In the genomic region with DNA sequence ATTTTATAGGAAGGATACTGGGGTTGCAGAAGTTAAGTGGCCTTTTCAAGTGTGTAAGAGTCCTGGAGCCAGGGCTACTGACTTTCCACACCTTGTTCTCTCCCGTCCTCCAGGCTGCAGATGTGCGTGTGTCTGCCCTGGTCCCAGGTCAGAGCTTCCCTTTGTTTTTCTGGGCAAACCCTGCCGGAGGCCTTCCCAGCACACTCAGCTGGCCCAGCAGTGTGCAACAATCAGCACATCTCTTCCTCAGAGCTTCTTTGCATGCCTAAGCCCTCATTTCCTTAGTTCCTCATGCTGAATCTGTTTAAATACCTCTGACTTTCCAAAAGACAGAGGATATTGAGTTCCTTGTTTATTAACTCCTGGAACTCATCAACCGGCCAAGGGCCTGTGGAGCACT, we compare ENCODE assay signal across 21 cellular contexts.
"Had no signal": no experiment of that assay in that cellular context is flagged by ENCODE, and none has a peak within 500 bp of the region (broad histone marks: within the 10 kb centered on the region; RNA-seq: fewer than 3 reads in every experiment).

No MANE protein-coding gene starts in this region.

- H3K4me3 Mint-ChIP-seq: activated CD4-positive, alpha-beta T cell treated with anti-CD3 and anti-CD28 coated beads, Interleukin-2, amount 10 ng/mL, durations not matched to agents 7 days and 5 days; activated naive CD8-positive, alpha-beta T cell; activated T-cell treated with anti-CD3 and anti-CD28 coated beads, Interleukin-2, amount 50 U/mL, for 72 hours had no signal

- H3K27me3 ChIP-seq: colonic mucosa, tibial nerve had no signal

- DNase-seq: activated CD4-positive, alpha-beta T cell treated with anti-CD3 and anti-CD28 coated beads, Interleukin-2, amount 10 ng/mL, durations not matched to agents 7 days and 5 days; activated CD4-positive, CD25-positive, alpha-beta regulatory T cell; activated CD8-positive, alpha-beta memory T cell treated with anti-CD3 and anti-CD28 coated beads, Interleukin-2, amount 50 U/mL, for 48 hours; activated gamma-delta T cell treated with Interleukin-2 at 50 U/mL for 16 hours; activated T-cell treated with anti-CD3 and anti-CD28 coated beads, Interleukin-2, amount 50 U/mL, for 72 hours; amniotic stem cell; caudate nucleus; colonic mucosa; effector CD4-positive, alpha-beta T cell; foreskin keratinocyte; glutamatergic neuron; hypothalamus; lower lobe of right lung; midbrain; nucleus accumbens; stimulated activated CD4-positive, alpha-beta T cell treated with anti-CD3 and anti-CD28 coated beads, Interleukin-15, amount 100 ng/mL, for 24 hours; stimulated activated CD4-positive, alpha-beta T cell treated with anti-CD3 and anti-CD28 coated beads, Interleukin-4, amount 100 ng/mL, for 1 hour; stimulated activated naive CD4-positive, alpha-beta T cell; substantia nigra had no signal

- ATAC-seq: activated T-cell treated with anti-CD3 and anti-CD28 coated beads, Interleukin-2, amount 50 U/mL, for 72 hours; foreskin keratinocyte; lower lobe of right lung had no signal

- H3K27ac Mint-ChIP-seq: activated CD4-positive, alpha-beta T cell treated with anti-CD3 and anti-CD28 coated beads, Interleukin-2, amount 10 ng/mL, durations not matched to agents 7 days and 5 days; activated naive CD8-positive, alpha-beta T cell; activated T-cell treated with anti-CD3 and anti-CD28 coated beads, Interleukin-2, amount 50 U/mL, for 72 hours had no signal

- H3K4me1 ChIP-seq: colonic mucosa, foreskin keratinocyte, lower lobe of right lung had no signal

- H3K9me3 Mint-ChIP-seq: activated CD4-positive, alpha-beta T cell treated with anti-CD3 and anti-CD28 coated beads, Interleukin-2, amount 10 ng/mL, durations not matched to agents 7 days and 5 days; activated T-cell treated with anti-CD3 and anti-CD28 coated beads, Interleukin-2, amount 50 U/mL, for 72 hours had no signal

- H3K4me3 ChIP-seq: colonic mucosa, lower lobe of right lung, tibial nerve had no signal

- H3K27me3 Mint-ChIP-seq: activated CD4-positive, alpha-beta T cell treated with anti-CD3 and anti-CD28 coated beads, Interleukin-2, amount 10 ng/mL, durations not matched to agents 7 days and 5 days; activated naive CD8-positive, alpha-beta T cell had no signal

- H3K9me3 ChIP-seq: colonic mucosa, lower lobe of right lung, tibial nerve had no signal

- H3K27ac ChIP-seq: colonic mucosa, foreskin keratinocyte, lower lobe of right lung, tibial nerve had no signal

- H3K36me3 ChIP-seq: colonic mucosa, tibial nerve had no signal
